In genomic region chr19:36225219-36225892, GRCh38 we compare ENCODE assay signal across 14 cellular contexts. TPM values are rescaled to one million over a fixed set of nuclear protein-coding genes. Genes with fewer than 3 reads are reported as not detected.
A peak's percentile ranks its signal among the peaks of the same experiment; 100 is the strongest.
DNase-seq lines count a peak whose midpoint lies in the region; ATAC-seq, FAIRE-seq and TF ChIP-seq lines count a peak whose summit lies in the region.
"Had no signal": no experiment of that assay in that cellular context is flagged by ENCODE, and none has a peak within 500 bp of the region (broad histone marks: within the 10 kb centered on the region; RNA-seq: fewer than 3 reads in every experiment).

No MANE protein-coding gene starts in this region.

- in situ Hi-C loops in K562 (cut with MboI), result no loop called here

- H3K4me2 ChIP-seq in K562 (ENCODE audit: insufficient read depth, low read length), result no peak overlapping the region
- H3K4me2 ChIP-seq: A549 had no signal

- peak overlapping the region; percentile 52 for H3K27ac Mint-ChIP-seq in T-helper 1 cell treated with Interleukin-12 subunit alpha and Interleukin-12 subunit beta and Interleukin-4 antibody, amounts not matched to agents 30 μg/mL and 1 μg/mL, for 36 hours
- H3K27ac Mint-ChIP-seq in nephron progenitor cell, result peak overlapping the region; percentile 18
- H3K27ac Mint-ChIP-seq in stimulated activated naive CD8-positive, alpha-beta T cell treated with anti-CD3 and anti-CD28 coated beads, Interleukin-15, amount 100 ng/mL, for 72 hours, result peak overlapping the region in 1 of 2 donors; percentile 74

- H4K20me1 ChIP-seq in K562 (replicated peaks; ENCODE audit: control insufficient read depth, insufficient read depth, low read length), result no peaks in the 10 kb centered on the region

- intact Hi-C loops in K562 (cut with micrococcal nuclease), result no loop called here

- H2AFZ ChIP-seq in K562 (ENCODE audit: low read depth, low read length), result no peak overlapping the region

- peaks cover 22% of the 10 kb centered on the region for H3K4me1 Mint-ChIP-seq in T-helper 1 cell treated with Interleukin-12 subunit alpha and Interleukin-12 subunit beta and Interleukin-4 antibody, amounts not matched to agents 30 μg/mL and 1 μg/mL, for 36 hours (ENCODE audit: low read depth)
- peaks cover 11% of the 10 kb centered on the region for H3K4me1 Mint-ChIP-seq in nephron progenitor cell
- H3K4me1 Mint-ChIP-seq in stimulated activated naive CD8-positive, alpha-beta T cell treated with anti-CD3 and anti-CD28 coated beads, Interleukin-15, amount 100 ng/mL, for 72 hours, result peaks cover 35% of the 10 kb centered on the region

- TF ChIP-seq CTCF in K562 (IDR thresholded peaks at IDR 0.05 in 2 of 3, conservative IDR thresholded peaks at IDR 0.05 in 1 of 3; ENCODE audit: insufficient read depth in 2 of 3, low read depth in 1 of 3, low read length in 3 of 3), result no peak
- no peak for TF ChIP-seq CTCF in nephron progenitor cell (IDR thresholded peaks at IDR 0.05)

- H3K27me3 ChIP-seq in K562 (ENCODE audit: control insufficient read depth in 2 of 2, insufficient read depth in 2 of 2, low read length in 2 of 2), result no peaks in the 10 kb centered on the region
- H3K27me3 ChIP-seq in small intestine (ENCODE audit: control insufficient read depth in 2 of 2, insufficient read depth in 2 of 2, low read length in 2 of 2), result no peaks in the 10 kb centered on the region
- H3K27me3 ChIP-seq: transverse colon had no signal

- FAIRE-seq in K562 (lab: Jason Lieb, UNC) (peak; percentile 26), small intestine (lab: Jason Lieb, UNC) (no peak)

- peaks cover 0 to 4% of the 10 kb centered on the region in 2 experiments; a peak in 2 of 5 replicates for H3K4me1 ChIP-seq in K562 (replicated peaks in 1 of 2; ENCODE audit: control insufficient read depth in 2 of 2, insufficient read depth in 2 of 2, low read length in 2 of 2)
- H3K4me1 ChIP-seq in small intestine (ENCODE audit: control insufficient read depth in 2 of 2, insufficient read depth in 1 of 2, low read depth in 1 of 2, low read length in 1 of 2), result no peaks in the 10 kb centered on the region
- H3K4me1 ChIP-seq: A549 had no signal

- H3K9me3 Mint-ChIP-seq in T-helper 1 cell treated with Interleukin-12 subunit alpha and Interleukin-12 subunit beta and Interleukin-4 antibody, amounts not matched to agents 30 μg/mL and 1 μg/mL, for 36 hours, result peaks cover 46% of the 10 kb centered on the region
- H3K9me3 Mint-ChIP-seq in nephron progenitor cell, result peaks cover 43% of the 10 kb centered on the region
- H3K9me3 Mint-ChIP-seq in stimulated activated naive CD8-positive, alpha-beta T cell treated with anti-CD3 and anti-CD28 coated beads, Interleukin-15, amount 100 ng/mL, for 72 hours, result peaks cover 27 to 29% of the 10 kb centered on the region in 2 donors

- H3K4me3 Mint-ChIP-seq in T-helper 1 cell treated with Interleukin-12 subunit alpha and Interleukin-12 subunit beta and Interleukin-4 antibody, amounts not matched to agents 30 μg/mL and 1 μg/mL, for 36 hours, result peak overlapping the region; percentile 36
- no peak overlapping the region for H3K4me3 Mint-ChIP-seq in nephron progenitor cell
- no peak overlapping the region for H3K4me3 Mint-ChIP-seq in stimulated activated naive CD8-positive, alpha-beta T cell treated with anti-CD3 and anti-CD28 coated beads, Interleukin-15, amount 100 ng/mL, for 72 hours

- DNase-seq in T-helper 1 cell (no peak), LHCN-M2 (ENCODE audit: low read depth) (peak; percentile 59), K562 (ENCODE audit: extremely low read depth in 1 of 4, low spot score in 3 of 4) (no peak), nephron progenitor cell (no peak), small intestine (no peak), activated gamma-delta T cell (lab: John Stamatoyannopoulos, UW) (no peak)
- DNase-seq in stimulated activated naive CD8-positive, alpha-beta T cell treated with anti-CD3 and anti-CD28 coated beads, Interleukin-15, amount 100 ng/mL, for 72 hours, result no peak
- DNase-seq: activated CD4-positive, CD25-positive, alpha-beta regulatory T cell treated with anti-CD3 and anti-CD28 coated beads, Interleukin-2, amount 50 U/mL, for 72 hours; cerebellar nuclear complex; stimulated activated CD4-positive, alpha-beta T cell treated with anti-CD3 and anti-CD28 coated beads, Interleukin-2, amount 100 ng/mL, for 48 hours; transverse colon had no signal

- no peak overlapping the region for H3K9ac ChIP-seq in K562 (ENCODE audit: insufficient read depth in 1 of 2, low read depth in 2 of 2, low read length in 2 of 2)

- no TSS peak for BruUV-seq in K562 (replicated peaks; lab: Mats Ljungman, UMichigan)

- H3K79me2 ChIP-seq in K562 (ENCODE audit: control insufficient read depth, insufficient read depth, low read length), result peaks cover 89% of the 10 kb centered on the region

- no peaks in the 10 kb centered on the region for H3K27me3 Mint-ChIP-seq in T-helper 1 cell treated with Interleukin-12 subunit alpha and Interleukin-12 subunit beta and Interleukin-4 antibody, amounts not matched to agents 30 μg/mL and 1 μg/mL, for 36 hours (ENCODE audit: low read depth)
- H3K27me3 Mint-ChIP-seq in nephron progenitor cell (ENCODE audit: low read depth, poor library complexity), result no peaks in the 10 kb centered on the region
- no peaks in the 10 kb centered on the region for H3K27me3 Mint-ChIP-seq in stimulated activated naive CD8-positive, alpha-beta T cell treated with anti-CD3 and anti-CD28 coated beads, Interleukin-15, amount 100 ng/mL, for 72 hours

- whole genome bisulfite sequencing in K562 (ENCODE audit: insufficient coverage, low coverage, missing lambda C conversion rate), result 63% methylated on average over 3 of the region's 5 CpGs
- WGBS in small intestine, 3 donors, result 54 to 87% (median 67%) methylated on average over 5 of the region's 5 CpGs

- TF ChIP-seq EP300 in K562 (IDR thresholded peaks at IDR 0.05; ENCODE audit: low read length), result no peak

- CTCF ChIA-PET in K562 (lab: Yijun Ruan, JAX; ENCODE audit: low intra/inter-chr PET ratio), result no interaction called here

- H3K4me3 ChIP-seq in K562 (no peak overlapping the region), small intestine (ENCODE audit: low read depth in 1 of 2, low read length in 2 of 2) (no peak overlapping the region)
- H3K4me3 ChIP-seq: A549, transverse colon had no signal

- POLR2A ChIA-PET in K562 (lab: Yijun Ruan, JAX), result interaction anchor here (0.7 kb wide), 1 partner anchor 268 kb away, joined by 3 read pairs; no protein-coding TSS in a partner anchor

- TF ChIP-seq RAD21 in K562 (CRISPR knock-in tag; conservative IDR thresholded peaks at IDR 0.05 in 1 of 2, IDR thresholded peaks at IDR 0.05 in 1 of 2), result no peak

- TF ChIP-seq POLR2A in K562 (conservative IDR thresholded peaks at IDR 0.05), result no peak

- H3K36me3 ChIP-seq in K562 (ENCODE audit: control insufficient read depth, insufficient read depth, low read length) (peaks cover 91% of the 10 kb centered on the region), small intestine (ENCODE audit: control insufficient read depth in 2 of 2, insufficient read depth in 2 of 2, low read length in 2 of 2) (peaks cover 30 to 43% of the 10 kb centered on the region in 2 donors)

- H3K9me1 ChIP-seq in K562 (ENCODE audit: control insufficient read depth, insufficient read depth, low read length), result no peaks in the 10 kb centered on the region

- ATAC-seq in K562, result no peak
- no peak for ATAC-seq in stimulated activated naive CD8-positive, alpha-beta T cell treated with anti-CD3 and anti-CD28 coated beads, Interleukin-15, amount 100 ng/mL, for 72 hours
- ATAC-seq: A549, Panc1 had no signal

- H3K27ac ChIP-seq in K562 (ENCODE audit: extremely low read depth, low read depth, low read length), result no peak overlapping the region
- peak overlapping the region in 1 of 2 donors; percentile 45 for H3K27ac ChIP-seq in small intestine (ENCODE audit: low read depth in 1 of 2, low read length in 1 of 2)
- H3K27ac ChIP-seq: A549, transverse colon had no signal

- H3K9me3 ChIP-seq in K562 (replicated peaks; ENCODE audit: control insufficient read depth, insufficient read depth, low read depth, low read length) (peaks cover 8% of the 10 kb centered on the region; the same call in 1 of the 2 replicates), small intestine (ENCODE audit: control insufficient read depth, low read depth) (no peaks in the 10 kb centered on the region)

- H3K36me3 Mint-ChIP-seq in T-helper 1 cell treated with Interleukin-12 subunit alpha and Interleukin-12 subunit beta and Interleukin-4 antibody, amounts not matched to agents 30 μg/mL and 1 μg/mL, for 36 hours (ENCODE audit: low read depth), result peaks cover 76% of the 10 kb centered on the region
- peaks cover 91% of the 10 kb centered on the region for H3K36me3 Mint-ChIP-seq in nephron progenitor cell (ENCODE audit: low read depth)

RNA-seq across cellular contexts. Expression of gene ZNF146, which starts 10.4 kb away (rescaled TPM):
- total RNA-seq in LHCN-M2 (2014; rRNA removed) (81.8 and 98.9 TPM in 2 replicates), K562 (2014; rRNA removed) (102 TPM in 2 replicates), K562 (2014; rRNA removed; fragmentation: Illumina TruSeq; extraction: Trizol) (195 and 223 TPM in 2 replicates), K562 (2015; rRNA removed; fragmentation: Illumina TruSeq; extraction: Trizol) (182 and 187 TPM in 2 replicates), K562 (2021) (92.4 and 99.9 TPM in 2 replicates)
- polyA plus RNA-seq in LHCN-M2 (2012), result 20.1 TPM
- 59.1 and 134 TPM in 2 replicates for total RNA-seq in K562 (2011; cell fraction: chromatin; rRNA removed; ENCODE audit: low replicate concordance)
- total RNA-seq in K562 (2011; cell fraction: nucleolus; rRNA removed), result 39.9 and 49.0 TPM in 2 replicates
- total RNA-seq in K562 (2011; cell fraction: nucleoplasm; rRNA removed), result 83.6 and 109 TPM in 2 replicates
- polyA plus RNA-seq in K562 (2011; rRNA removed) (98.8 and 124 TPM in 2 replicates), K562 (2014; fragmentation: Illumina TruSeq; extraction: Trizol) (146 and 185 TPM in 2 replicates), K562 (2014; fragmentation: Nextera tagmentation; extraction: Ambion mirVana) (100 to 1,000 TPM in 1 of 2 experiments, 10 to 100 TPM in 1; 36.2 to 116 TPM), K562 (2014; rRNA removed) (102 and 107 TPM in 2 replicates), small intestine (10 to 100 TPM; 18.4 to 31.7 (median 19.7) TPM)
- 14.8 and 36.3 TPM in 2 replicates for polyA plus RNA-seq in K562 (2011; cell fraction: cytosol; rRNA removed)
- polyA plus RNA-seq in K562 (2011; cell fraction: nucleus; rRNA removed), result 21.8 and 34.3 TPM in 2 replicates
- 66.6 and 84.1 TPM in 2 replicates for polyA plus RNA-seq in K562 (2012)
- 160 and 197 TPM in 2 replicates for polyA minus RNA-seq in K562 (2011; rRNA and poly(A)+ RNA removed)
- polyA minus RNA-seq in K562 (2011; cell fraction: cytosol; rRNA and poly(A)+ RNA removed), result 52.6 and 57.3 TPM in 2 replicates
- 15.9 and 36.4 TPM in 2 replicates for polyA minus RNA-seq in K562 (2011; cell fraction: nucleus; rRNA and poly(A)+ RNA removed)

RNA-seq across cellular contexts. Expression of gene ZNF565, which starts 10.9 kb away (rescaled TPM):
- total RNA-seq in LHCN-M2 (2014; rRNA removed), result 2.9 and 3.7 TPM in 2 replicates
- 1.8 TPM for polyA plus RNA-seq in LHCN-M2 (2012)
- total RNA-seq in K562 (2011; cell fraction: chromatin; rRNA removed; ENCODE audit: low replicate concordance), result 7.4 and 10.8 TPM in 2 replicates
- 5.0 and 5.5 TPM in 2 replicates for total RNA-seq in K562 (2011; cell fraction: nucleolus; rRNA removed)
- total RNA-seq in K562 (2011; cell fraction: nucleoplasm; rRNA removed), result 4.0 and 5.6 TPM in 2 replicates
- 1.3 TPM in 2 replicates for total RNA-seq in K562 (2014; rRNA removed)
- total RNA-seq in K562 (2014; rRNA removed; fragmentation: Illumina TruSeq; extraction: Trizol), result 2.9 and 3.0 TPM in 2 replicates
- 2.5 and 3.0 TPM in 2 replicates for total RNA-seq in K562 (2015; rRNA removed; fragmentation: Illumina TruSeq; extraction: Trizol)
- 1.8 TPM in 2 replicates for total RNA-seq in K562 (2021)
- 2.6 and 3.2 TPM in 2 replicates for polyA plus RNA-seq in K562 (2011; rRNA removed)
- 0.82 and 1.1 TPM in 2 replicates for polyA plus RNA-seq in K562 (2011; cell fraction: cytosol; rRNA removed)
- polyA plus RNA-seq in K562 (2011; cell fraction: nucleus; rRNA removed), result 2.7 and 3.9 TPM in 2 replicates
- 1.2 and 1.3 TPM in 2 replicates for polyA plus RNA-seq in K562 (2012)
- polyA plus RNA-seq in K562 (2014; fragmentation: Illumina TruSeq; extraction: Trizol), result 1.8 and 2.3 TPM in 2 replicates
- polyA plus RNA-seq in K562 (2014; fragmentation: Nextera tagmentation; extraction: Ambion mirVana), result 1 to 10 TPM; 2.6 to 2.7 TPM
- 1.7 and 2.5 TPM in 2 replicates for polyA plus RNA-seq in K562 (2014; rRNA removed)
- polyA minus RNA-seq in K562 (2011; rRNA and poly(A)+ RNA removed), result 4.2 and 5.2 TPM in 2 replicates
- polyA minus RNA-seq in K562 (2011; cell fraction: cytosol; rRNA and poly(A)+ RNA removed), result 1.1 and 2.1 TPM in 2 replicates
- 1.2 and 2.3 TPM in 2 replicates for polyA minus RNA-seq in K562 (2011; cell fraction: nucleus; rRNA and poly(A)+ RNA removed)
- polyA plus RNA-seq in small intestine, result 1 to 10 TPM; 1.6 to 3.4 (median 2.3) TPM
